Comparison of ENCODE assay signal across 5 cellular contexts in the genomic region with DNA sequence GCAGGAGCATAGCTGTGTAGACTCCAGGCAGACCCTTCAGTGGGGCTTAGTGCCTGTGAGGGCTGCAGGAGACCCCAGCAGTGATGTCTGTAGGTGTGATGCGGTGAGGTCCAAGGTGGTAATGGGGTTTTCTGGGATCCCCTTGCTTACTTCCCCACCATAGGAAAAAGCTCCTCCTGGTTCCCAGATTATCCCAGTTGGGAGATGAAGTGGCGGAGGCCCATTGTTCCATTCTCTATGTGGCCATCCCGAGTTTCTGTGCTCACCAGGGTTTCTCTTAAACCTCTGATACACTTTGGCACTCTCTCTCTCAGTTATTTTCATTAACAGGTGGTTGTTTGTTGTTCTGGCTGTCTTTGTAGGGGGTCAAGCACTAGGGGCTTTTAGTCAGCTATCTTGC.
"Had no signal": no experiment of that assay in that cellular context is flagged by ENCODE, and none has a peak within 500 bp of the region (broad histone marks: within the 10 kb centered on the region; RNA-seq: fewer than 3 reads in every experiment).

No MANE protein-coding gene starts in this region.

- H3K4me2 ChIP-seq: GM23338 had no signal

- DNase-seq: H9, HCEC 1CT, IMR-90 had no signal

- H3K4me3 ChIP-seq: GM23338, K562 had no signal

- ATAC-seq: GM23338, K562 had no signal
